Comparison of ENCODE assay signal across 3 cellular contexts in the genomic region with DNA sequence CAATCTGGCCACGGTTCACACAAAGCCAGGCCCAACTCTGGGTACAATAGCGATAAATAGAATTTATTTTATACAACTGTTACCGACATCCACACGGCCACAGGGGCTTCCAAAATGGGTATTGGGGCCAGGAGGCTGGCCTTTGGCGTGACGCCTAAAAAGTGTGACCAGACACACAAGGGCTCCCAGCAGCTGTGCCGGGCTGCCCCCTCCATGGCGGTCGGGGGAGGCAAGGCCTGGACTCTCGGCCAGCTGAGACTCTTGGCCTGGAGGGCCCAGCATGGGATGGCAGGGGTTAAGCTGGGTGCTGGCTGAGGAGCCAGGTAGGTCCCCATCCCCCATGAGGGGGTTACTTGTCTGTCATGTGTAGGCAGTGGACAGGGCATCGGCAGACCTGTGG.
"Had no signal": no experiment of that assay in that cellular context is flagged by ENCODE, and none has a peak within 500 bp of the region (broad histone marks: within the 10 kb centered on the region; RNA-seq: fewer than 3 reads in every experiment).

No MANE protein-coding gene starts in this region.

- H3K9ac ChIP-seq: KMS-11 had no signal

- H3K27ac ChIP-seq: HL-60, KMS-11 had no signal

- H2AFZ ChIP-seq: GM23338 had no signal

- H3K4me3 ChIP-seq: GM23338 had no signal

- H3K4me2 ChIP-seq: GM23338, KMS-11 had no signal
